In genomic region chr16:67271446-67271845, GRCh38 we compare ENCODE assay signal across 29 cellular contexts. TPM values are rescaled to one million over a fixed set of nuclear protein-coding genes. Genes with fewer than 3 reads are reported as not detected.
"Had no signal": no experiment of that assay in that cellular context is flagged by ENCODE, and none has a peak within 500 bp of the region (broad histone marks: within the 10 kb centered on the region; RNA-seq: fewer than 3 reads in every experiment).

No MANE protein-coding gene starts in this region.

- H3K27ac ChIP-seq: testis, transverse colon had no signal

- H3K27me3 Mint-ChIP-seq: activated CD4-positive, alpha-beta T cell treated with anti-CD3 and anti-CD28 coated beads for 36 hours; activated naive CD4-positive, alpha-beta T cell treated with anti-CD3 and anti-CD28 coated beads, Interleukin-2, amount 10 ng/mL, durations not matched to agents 7 days and 5 days; activated naive CD8-positive, alpha-beta T cell treated with anti-CD3 and anti-CD28 coated beads, Interleukin-2, amount 50 U/mL, for 24 hours; naive thymus-derived CD8-positive, alpha-beta T cell; progenitor cell of endocrine pancreas had no signal

- H3K36me3 Mint-ChIP-seq: mesothelial cell of epicardium had no signal

- H3K27ac Mint-ChIP-seq: activated CD4-positive, alpha-beta T cell treated with anti-CD3 and anti-CD28 coated beads for 36 hours; activated CD8-positive, alpha-beta T cell treated with anti-CD3 and anti-CD28 coated beads, Interleukin-2, amount 10 ng/mL, durations not matched to agents 7 days and 5 days; activated naive CD4-positive, alpha-beta T cell treated with anti-CD3 and anti-CD28 coated beads, Interleukin-2, amount 10 ng/mL, durations not matched to agents 7 days and 5 days; activated naive CD8-positive, alpha-beta T cell treated with anti-CD3 and anti-CD28 coated beads, Interleukin-2, amount 50 U/mL, for 24 hours; mesothelial cell of epicardium; progenitor cell of endocrine pancreas had no signal

- DNase-seq: activated CD4-positive, alpha-beta T cell treated with anti-CD3 and anti-CD28 coated beads for 36 hours; activated CD4-positive, CD25-positive, alpha-beta regulatory T cell; activated CD8-positive, alpha-beta T cell treated with anti-CD3 and anti-CD28 coated beads, Interleukin-2, amount 10 ng/mL, durations not matched to agents 7 days and 5 days; activated gamma-delta T cell; activated naive CD4-positive, alpha-beta T cell treated with anti-CD3 and anti-CD28 coated beads, Interleukin-2, amount 10 ng/mL, durations not matched to agents 7 days and 5 days; activated naive CD8-positive, alpha-beta T cell treated with anti-CD3 and anti-CD28 coated beads, Interleukin-2, amount 50 U/mL, for 24 hours; amygdala; caudate nucleus; foreskin fibroblast; head of caudate nucleus; hippocampal formation; left colon; mammary epithelial cell; naive thymus-derived CD8-positive, alpha-beta T cell; stimulated activated CD4-positive, alpha-beta T cell treated with anti-CD3 and anti-CD28 coated beads, Interleukin-15, amount 100 ng/mL, for 24 hours; stimulated activated CD4-positive, alpha-beta T cell treated with anti-CD3 and anti-CD28 coated beads, Interleukin-2, amount 100 ng/mL, for 24 hours; stimulated activated naive CD4-positive, alpha-beta T cell; T-helper 1 cell; testis; transverse colon had no signal

- H3K9me3 Mint-ChIP-seq: activated naive CD4-positive, alpha-beta T cell treated with anti-CD3 and anti-CD28 coated beads, Interleukin-2, amount 10 ng/mL, durations not matched to agents 7 days and 5 days; activated naive CD8-positive, alpha-beta T cell treated with anti-CD3 and anti-CD28 coated beads, Interleukin-2, amount 50 U/mL, for 24 hours; mesothelial cell of epicardium; naive thymus-derived CD8-positive, alpha-beta T cell had no signal

- FAIRE-seq: endothelial cell of umbilical vein, keratinocyte, urothelium cell line had no signal

- ATAC-seq: activated CD4-positive, alpha-beta T cell treated with anti-CD3 and anti-CD28 coated beads for 36 hours; activated CD8-positive, alpha-beta T cell treated with anti-CD3 and anti-CD28 coated beads, Interleukin-2, amount 10 ng/mL, durations not matched to agents 7 days and 5 days; activated naive CD8-positive, alpha-beta T cell treated with anti-CD3 and anti-CD28 coated beads, Interleukin-2, amount 50 U/mL, for 24 hours; esophagus mucosa; naive thymus-derived CD8-positive, alpha-beta T cell had no signal

- H3K4me2 ChIP-seq: smooth muscle cell had no signal

- H3K4me1 ChIP-seq: testis, transverse colon had no signal

- H3K4me1 Mint-ChIP-seq: mesothelial cell of epicardium had no signal

- H3K36me3 ChIP-seq: transverse colon had no signal

- H3K4me3 Mint-ChIP-seq: activated CD4-positive, alpha-beta T cell treated with anti-CD3 and anti-CD28 coated beads for 36 hours; activated CD8-positive, alpha-beta T cell treated with anti-CD3 and anti-CD28 coated beads, Interleukin-2, amount 10 ng/mL, durations not matched to agents 7 days and 5 days; activated naive CD4-positive, alpha-beta T cell treated with anti-CD3 and anti-CD28 coated beads, Interleukin-2, amount 10 ng/mL, durations not matched to agents 7 days and 5 days; activated naive CD8-positive, alpha-beta T cell treated with anti-CD3 and anti-CD28 coated beads, Interleukin-2, amount 50 U/mL, for 24 hours; mesothelial cell of epicardium; naive thymus-derived CD8-positive, alpha-beta T cell had no signal

- H3K27me3 ChIP-seq: testis had no signal

- H3K4me3 ChIP-seq: smooth muscle cell, testis, transverse colon had no signal

- H3K9me3 ChIP-seq: testis, transverse colon had no signal

RNA-seq across cellular contexts. Expression of gene KCTD19, which starts 55.1 kb away (rescaled TPM):
- total RNA-seq: esophagus mucosa; mammary epithelial cell; naive thymus-derived CD8-positive, alpha-beta T cell; osteocyte; transverse colon had no signal
- polyA plus RNA-seq: keratinocyte, liver, mammary epithelial cell had no signal
